ENCODE assay signal across 1 cellular context in the genomic region with DNA sequence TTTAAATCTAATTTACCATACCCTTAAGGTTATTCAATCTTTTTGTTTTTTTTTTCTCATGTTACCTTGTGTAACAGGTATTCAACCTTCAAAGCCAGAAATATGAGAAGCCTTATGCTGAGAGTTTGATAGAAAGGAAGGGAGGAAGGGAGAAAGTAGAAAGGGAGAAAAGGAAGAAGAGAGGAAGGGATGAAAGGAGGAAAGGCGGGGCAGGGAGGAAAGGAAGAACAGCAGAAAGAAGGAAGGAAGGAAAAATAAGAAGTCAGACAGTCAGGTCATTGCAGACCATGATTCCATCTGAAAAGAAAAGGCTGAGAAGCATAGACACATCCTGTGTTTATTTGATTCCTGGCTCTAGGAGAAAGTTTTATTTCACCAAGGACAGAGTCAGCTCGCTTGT.
TF ChIP-seq lines count a peak whose summit lies in the region.

No MANE protein-coding gene starts in this region.

TF ChIP-seq in K562, 482 proteins besides CTCF, POLR2A, EP300 and RAD21 (continued from another document):
- TF ChIP-seq, protein P1, sequence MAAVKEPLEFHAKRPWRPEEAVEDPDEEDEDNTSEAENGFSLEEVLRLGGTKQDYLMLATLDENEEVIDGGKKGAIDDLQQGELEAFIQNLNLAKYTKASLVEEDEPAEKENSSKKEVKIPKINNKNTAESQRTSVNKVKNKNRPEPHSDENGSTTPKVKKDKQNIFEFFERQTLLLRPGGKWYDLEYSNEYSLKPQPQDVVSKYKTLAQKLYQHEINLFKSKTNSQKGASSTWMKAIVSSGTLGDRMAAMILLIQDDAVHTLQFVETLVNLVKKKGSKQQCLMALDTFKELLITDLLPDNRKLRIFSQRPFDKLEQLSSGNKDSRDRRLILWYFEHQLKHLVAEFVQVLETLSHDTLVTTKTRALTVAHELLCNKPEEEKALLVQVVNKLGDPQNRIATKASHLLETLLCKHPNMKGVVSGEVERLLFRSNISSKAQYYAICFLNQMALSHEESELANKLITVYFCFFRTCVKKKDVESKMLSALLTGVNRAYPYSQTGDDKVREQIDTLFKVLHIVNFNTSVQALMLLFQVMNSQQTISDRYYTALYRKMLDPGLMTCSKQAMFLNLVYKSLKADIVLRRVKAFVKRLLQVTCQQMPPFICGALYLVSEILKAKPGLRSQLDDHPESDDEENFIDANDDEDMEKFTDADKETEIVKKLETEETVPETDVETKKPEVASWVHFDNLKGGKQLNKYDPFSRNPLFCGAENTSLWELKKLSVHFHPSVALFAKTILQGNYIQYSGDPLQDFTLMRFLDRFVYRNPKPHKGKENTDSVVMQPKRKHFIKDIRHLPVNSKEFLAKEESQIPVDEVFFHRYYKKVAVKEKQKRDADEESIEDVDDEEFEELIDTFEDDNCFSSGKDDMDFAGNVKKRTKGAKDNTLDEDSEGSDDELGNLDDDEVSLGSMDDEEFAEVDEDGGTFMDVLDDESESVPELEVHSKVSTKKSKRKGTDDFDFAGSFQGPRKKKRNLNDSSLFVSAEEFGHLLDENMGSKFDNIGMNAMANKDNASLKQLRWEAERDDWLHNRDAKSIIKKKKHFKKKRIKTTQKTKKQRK (IDR thresholded peaks at IDR 0.05; ENCODE audit: borderline replicate concordance, low read depth, low read length) = no peak
- TF ChIP-seq ESRRB (CRISPR knock-in tag; IDR thresholded peaks at IDR 0.05; ENCODE audit: borderline replicate concordance) = no peak
- TF ChIP-seq, protein P2, sequence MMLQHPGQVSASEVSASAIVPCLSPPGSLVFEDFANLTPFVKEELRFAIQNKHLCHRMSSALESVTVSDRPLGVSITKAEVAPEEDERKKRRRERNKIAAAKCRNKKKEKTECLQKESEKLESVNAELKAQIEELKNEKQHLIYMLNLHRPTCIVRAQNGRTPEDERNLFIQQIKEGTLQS (IDR thresholded peaks at IDR 0.05) = no peak
- TF ChIP-seq, protein P2 (CRISPR knock-in tag; conservative IDR thresholded peaks at IDR 0.05) = no peak
- no peak for TF ChIP-seq TARDBP (IDR thresholded peaks at IDR 0.05)
- TF ChIP-seq POLR2AphosphoS2 (IDR thresholded peaks at IDR 0.05; ENCODE audit: low read length) = no peak
- no peak for TF ChIP-seq ZNF785 (CRISPR knock-in tag; IDR thresholded peaks at IDR 0.05)
